8 cellular contexts compared by ENCODE assay signal in genomic region chr15:72783563-72784232, GRCh38. TPM values are rescaled to one million over a fixed set of nuclear protein-coding genes. Genes with fewer than 3 reads are reported as not detected.
DNase-seq lines count a peak whose midpoint lies in the region; ATAC-seq and TF ChIP-seq lines count a peak whose summit lies in the region.

TSS of gene ADPGK (minus strand) at chr15:72783758. CDS start at chr15:72783691, 67 bp downstream.

- DNase-seq in CMK (ENCODE audit: low read depth) (peak; percentile 94), HS-5 (ENCODE audit: low read depth) (peak; percentile 62), NK-92 (lab: John Stamatoyannopoulos, UW; ENCODE audit: unreplicated experiment) (peak; percentile 74), lung (ENCODE audit: low spot score) (peak; percentile 90)
- peak; percentile 71 to 92 for DNase-seq in activated CD8-positive, alpha-beta memory T cell treated with anti-CD3 and anti-CD28 coated beads for 1 hour (ENCODE audit: extremely low read depth in 1 of 2, low read depth in 1 of 2)
- peak; percentile 88 to 93 (median 89) for DNase-seq in stimulated activated CD4-positive, alpha-beta T cell treated with anti-CD3 and anti-CD28 coated beads, TNF-alpha, amount 100 ng/mL, for 24 hours (ENCODE audit: low read depth in 3 of 3)

- H3K27me3 ChIP-seq in ectodermal cell (ENCODE audit: control insufficient read depth, insufficient read depth, low read length, poor library complexity, severe bottlenecking): no peaks in the 10 kb centered on the region
- no peaks in the 10 kb centered on the region for H3K27me3 ChIP-seq in lung (ENCODE audit: control insufficient read depth, insufficient read depth)

- H3K27ac ChIP-seq in ectodermal cell (ENCODE audit: insufficient read depth, low read depth, low read length, poor library complexity, severe bottlenecking): peak within 1 kb of the TSS; percentile 82
- peak within 1 kb of the TSS; percentile 91 to 100 for H3K27ac ChIP-seq in lung (ENCODE audit: low read depth in 1 of 2, low read length in 1 of 2)

- no peak for TF ChIP-seq CTCF in lung (IDR thresholded peaks at IDR 0.05; ENCODE audit: control extremely low read depth, extremely low read depth)

- H3K36me3 ChIP-seq in ectodermal cell (ENCODE audit: control insufficient read depth, insufficient read depth, low read length) (no peaks in the 10 kb centered on the region), lung (ENCODE audit: control insufficient read depth in 2 of 2, insufficient read depth in 2 of 2, low read length in 2 of 2) (peaks cover 0 to 2% of the 10 kb centered on the region in 2 donors)

- H3K4me3 ChIP-seq in ectodermal cell (ENCODE audit: insufficient read depth, low read depth, low read length) (peak within 1 kb of the TSS; percentile 55), lung (peak within 1 kb of the TSS; percentile 99)

- peaks cover 4% of the 10 kb centered on the region for H3K4me1 ChIP-seq in ectodermal cell (ENCODE audit: control insufficient read depth, insufficient read depth, low read length)
- peaks cover 6 to 9% of the 10 kb centered on the region in 2 donors for H3K4me1 ChIP-seq in lung (ENCODE audit: control insufficient read depth in 2 of 2, insufficient read depth in 2 of 2, low read length in 2 of 2)

- H3K9me3 ChIP-seq in ectodermal cell (ENCODE audit: control insufficient read depth, low read length): no peaks in the 10 kb centered on the region
- H3K9me3 ChIP-seq in lung (ENCODE audit: control insufficient read depth in 2 of 2, insufficient read depth in 1 of 2, low read length in 1 of 2): no peaks in the 10 kb centered on the region

- ATAC-seq in GM19468 (IDR thresholded peaks at IDR 0.05; ENCODE audit: extremely low read depth, unreplicated experiment) (peak; percentile 80), lung (ENCODE audit: insufficient read depth, low FRiP score) (peak; percentile 94)

- WGBS in ectodermal cell, 2 experiments: 0 to 1% methylated on average over 64 of the region's 64 CpGs
- WGBS in lung, 2 donors: 0 to 1% methylated on average over 57 to 64 of the region's 64 CpGs

RNA-seq across cellular contexts. Expression of gene ADPGK, which starts in this region (rescaled TPM):
- 41.2 TPM for polyA plus RNA-seq in ectodermal cell (2013, experiment 1 of 4)
- polyA plus RNA-seq in ectodermal cell (2013, experiment 2 of 4): 40.1 TPM
- polyA plus RNA-seq in ectodermal cell (2013, experiment 3 of 4): 33.3 TPM
- polyA plus RNA-seq in ectodermal cell (2013, experiment 4 of 4): 36.2 TPM
- total RNA-seq in lung: 100 to 1,000 TPM in 1 of 2 donors, 10 to 100 TPM in 1; 87.7 to 102 TPM
- 10 to 100 TPM; 53.9 to 97.0 TPM for polyA plus RNA-seq in lung

Comparison
In these comparisons a context has a peak if more than half of its experiments do, and no peak if none do; other contexts are left out.
1. Peak in every context shown above with its lines: DNase-seq, ATAC-seq, H3K4me3 ChIP-seq and H3K27ac ChIP-seq.